21 cellular contexts compared by ENCODE assay signal in genomic region chr1:170461362-170461761, GRCh38.
DNase-seq lines count a peak whose midpoint lies in the region; ATAC-seq and TF ChIP-seq lines count a peak whose summit lies in the region.
"Had no signal": no experiment of that assay in that cellular context is flagged by ENCODE, and none has a peak within 500 bp of the region (broad histone marks: within the 10 kb centered on the region; RNA-seq: fewer than 3 reads in every experiment).

No MANE protein-coding gene starts in this region.

- H3K9me3 ChIP-seq in IMR-90 (ENCODE audit: control insufficient read depth, insufficient read depth, low read length) (no peaks in the 10 kb centered on the region; the same call in 1 of the 2 replicates), trophoblast cell (ENCODE audit: insufficient read depth, low read depth, low read length) (peaks cover 6% of the 10 kb centered on the region)
- H3K9me3 ChIP-seq: adrenal gland, BE2C, colonic mucosa, uterus had no signal

- H2BK5ac ChIP-seq in IMR-90 (ENCODE audit: low read depth, low read length, poor library complexity, severe bottlenecking): no peak overlapping the region
- no peak overlapping the region for H2BK5ac ChIP-seq in trophoblast cell (ENCODE audit: low read depth, low read length, poor library complexity)

- no peak overlapping the region for H4K8ac ChIP-seq in IMR-90 (ENCODE audit: low read depth in 2 of 2, low read length in 2 of 2)
- no peak overlapping the region for H4K8ac ChIP-seq in trophoblast cell (ENCODE audit: low read depth, low read length)

- H3K23ac ChIP-seq in IMR-90 (ENCODE audit: low read depth, low read length) (no peak overlapping the region), trophoblast cell (ENCODE audit: low read length) (no peak overlapping the region)

- dilution Hi-C loops in IMR-90 (cut with HindIII; ENCODE audit: low sequenced_read_pairs, unreplicated experiment): no loop called here

- H3K9me1 ChIP-seq in IMR-90 (ENCODE audit: insufficient read depth, low read length): no peaks in the 10 kb centered on the region

- no peaks in the 10 kb centered on the region for H3K27me3 Mint-ChIP-seq in progenitor cell of endocrine pancreas

- H4K20me1 ChIP-seq in IMR-90 (ENCODE audit: insufficient read depth, low read length): no peaks in the 10 kb centered on the region

- 0 out of 2 replicates have a peak, but pooled peaks cover 2% of the 10 kb centered on the region for H3K4me1 ChIP-seq in IMR-90 (ENCODE audit: control insufficient read depth, insufficient read depth, low read length)
- peaks cover 3 to 4% of the 10 kb centered on the region in 2 experiments for H3K4me1 ChIP-seq in trophoblast cell (ENCODE audit: control insufficient read depth in 1 of 2, insufficient read depth in 2 of 2, low read length in 2 of 2)
- H3K4me1 ChIP-seq: BE2C, colonic mucosa, parathyroid adenoma, uterus had no signal

- no peak overlapping the region for H4K12ac ChIP-seq in trophoblast cell (ENCODE audit: low read depth, low read length)

- H2BK120ac ChIP-seq in IMR-90 (ENCODE audit: low read depth, low read length): no peak overlapping the region
- H2BK120ac ChIP-seq in trophoblast cell (ENCODE audit: insufficient read depth, low read length, poor library complexity): no peak overlapping the region

- WGBS in IMR-90 (ENCODE audit: extremely low coverage in 2 of 2, insufficient read length in 1 of 2), 2 experiments: no CpG with 5 or more reads among the region's 1 CpG
- no CpG with 5 or more reads among the region's 1 CpG for WGBS in trophoblast cell (ENCODE audit: extremely low coverage, insufficient coverage, insufficient read length)

- H3K36me3 ChIP-seq in BJ (ENCODE audit: control insufficient read depth, insufficient read depth, low read length) (no peaks in the 10 kb centered on the region), IMR-90 (ENCODE audit: control insufficient read depth, insufficient read depth, low read length) (no peaks in the 10 kb centered on the region), trophoblast cell (ENCODE audit: control insufficient read depth in 1 of 2, insufficient read depth in 2 of 2, low read length in 2 of 2) (no peaks in the 10 kb centered on the region)
- H3K36me3 ChIP-seq: adrenal gland, BE2C, colonic mucosa, uterus had no signal

- no peak; the same call in 1 of the 2 replicates for ATAC-seq in IMR-90 (ENCODE audit: low read depth)
- ATAC-seq in GM18861 (IDR thresholded peaks at IDR 0.05; ENCODE audit: unreplicated experiment): no peak
- ATAC-seq: activated T-helper 17 cell treated with anti-CD3 and anti-CD28 coated beads, Interleukin-2, amount 50 U/mL, for 72 hours; Right ventricle myocardium inferior; WTC11 had no signal

- H3K79me1 ChIP-seq in IMR-90 (ENCODE audit: low read depth in 1 of 2, low read length in 2 of 2) (no peaks in the 10 kb centered on the region), trophoblast cell (ENCODE audit: low read length) (peaks cover 4% of the 10 kb centered on the region)

- in situ Hi-C loops in IMR-90 (cut with MboI; ENCODE audit: low sequenced_read_pairs): no loop called here

- H3K56ac ChIP-seq in IMR-90 (ENCODE audit: extremely low read depth, insufficient read depth, low read length): no peak overlapping the region

- H3K27me3 ChIP-seq in BJ (ENCODE audit: control insufficient read depth, insufficient read depth, low read length) (no peaks in the 10 kb centered on the region), IMR-90 (ENCODE audit: control insufficient read depth, insufficient read depth, low read length) (no peaks in the 10 kb centered on the region), trophoblast cell (ENCODE audit: insufficient read depth, low read length) (no peaks in the 10 kb centered on the region)
- H3K27me3 ChIP-seq: adrenal gland, BE2C, colonic mucosa, uterus had no signal

- H2BK12ac ChIP-seq in trophoblast cell (ENCODE audit: low read length): no peak overlapping the region

- no peak for TF ChIP-seq RAD21 in IMR-90 (IDR thresholded peaks at IDR 0.05; ENCODE audit: low read length)

- no peak overlapping the region for H2BK15ac ChIP-seq in IMR-90 (ENCODE audit: low read depth, low read length)

- H2AK5ac ChIP-seq in IMR-90 (ENCODE audit: low read depth, low read length): no peak overlapping the region
- no peak overlapping the region for H2AK5ac ChIP-seq in trophoblast cell (ENCODE audit: low read length)

- CTCF ChIA-PET in BJ (lab: Yijun Ruan, JAX) (no interaction called here), IMR-90 (lab: Yijun Ruan, JAX) (interaction anchor here (1.0 kb wide), 1 partner anchor 13 kb away, joined by 3 read pairs; no protein-coding TSS in a partner anchor)

- peaks cover 10% of the 10 kb centered on the region for H3K9me3 Mint-ChIP-seq in progenitor cell of endocrine pancreas (ENCODE audit: low read depth)

- H3K9ac ChIP-seq in IMR-90 (ENCODE audit: low read depth, low read length): no peak overlapping the region
- no peak overlapping the region for H3K9ac ChIP-seq in trophoblast cell (ENCODE audit: low read length)
- H3K9ac ChIP-seq: parathyroid adenoma had no signal

- H2BK20ac ChIP-seq in IMR-90 (ENCODE audit: low read depth, low read length): no peak overlapping the region

- H4K91ac ChIP-seq in IMR-90 (ENCODE audit: insufficient read depth, low read depth, low read length): no peak overlapping the region
- H4K91ac ChIP-seq in trophoblast cell (ENCODE audit: low read depth, low read length): no peak overlapping the region

- no peak overlapping the region for H3K27ac ChIP-seq in IMR-90 (ENCODE audit: insufficient read depth, low read length)
- H3K27ac ChIP-seq in epithelial cell of prostate: peak overlapping the region; percentile 24
- H3K27ac ChIP-seq in trophoblast cell (ENCODE audit: low read depth, low read length): peak overlapping the region; percentile 20
- no peak overlapping the region for H3K27ac ChIP-seq in coronary artery
- H3K27ac ChIP-seq: colonic mucosa, parathyroid adenoma, uterus had no signal

- H3K4me1 Mint-ChIP-seq in progenitor cell of endocrine pancreas (ENCODE audit: low read depth): peaks cover 7% of the 10 kb centered on the region
- H3K4me1 Mint-ChIP-seq: activated T-helper 17 cell treated with anti-CD3 and anti-CD28 coated beads, Interleukin-2, amount 50 U/mL, for 72 hours; WTC11 had no signal

- H3K36me3 Mint-ChIP-seq in progenitor cell of endocrine pancreas (ENCODE audit: insufficient read depth): peaks cover 2% of the 10 kb centered on the region

- no peak overlapping the region for H2AK9ac ChIP-seq in IMR-90 (replicated peaks; ENCODE audit: low read depth, low read length, poor library complexity)

- TF ChIP-seq POLR2A in IMR-90 (IDR thresholded peaks at IDR 0.05; ENCODE audit: low read depth, low read length): no peak

- H3K14ac ChIP-seq in IMR-90 (replicated peaks; ENCODE audit: low read depth, low read length): no peak overlapping the region
- H3K14ac ChIP-seq in trophoblast cell (ENCODE audit: low read length): no peak overlapping the region

- H4K5ac ChIP-seq in IMR-90 (ENCODE audit: low read depth, low read length): no peak overlapping the region

- H3K4me3 Mint-ChIP-seq in progenitor cell of endocrine pancreas (ENCODE audit: low read depth): no peak overlapping the region
- H3K4me3 Mint-ChIP-seq: activated T-helper 17 cell treated with anti-CD3 and anti-CD28 coated beads, Interleukin-2, amount 50 U/mL, for 72 hours; T-helper 1 cell treated with Interleukin-12 subunit alpha and Interleukin-12 subunit beta and Interleukin-4 antibody, amounts not matched to agents 30 μg/mL and 1 μg/mL, for 36 hours; WTC11 had no signal

- no peak overlapping the region for H3K4me3 ChIP-seq in BJ (ENCODE audit: low read depth, low read length)
- no peak overlapping the region for H3K4me3 ChIP-seq in IMR-90 (ENCODE audit: insufficient read depth, low read depth, low read length)
- no peak overlapping the region for H3K4me3 ChIP-seq in trophoblast cell (ENCODE audit: low read depth, low read length)
- H3K4me3 ChIP-seq in coronary artery: no peak overlapping the region
- H3K4me3 ChIP-seq: adrenal gland, colonic mucosa, uterus had no signal

- DNase-seq in BJ (ENCODE audit: low read depth) (peak; percentile 30), IMR-90 (peak; percentile 30), epithelial cell of prostate (ENCODE audit: low read depth, low spot score) (no peak), trophoblast cell (peak; percentile 11 to 84), progenitor cell of endocrine pancreas (ENCODE audit: low spot score, unreplicated experiment) (no peak), midbrain (lab: John Stamatoyannopoulos, UW) (no peak), coronary artery (ENCODE audit: low spot score) (no peak)
- DNase-seq: BE2C; colonic mucosa; DMS153; hypothalamus; NCI-H2171; stimulated activated naive CD4-positive, alpha-beta T cell treated with Interleukin-2 at 50 U/mL for 16 hours had no signal

- H3K79me2 ChIP-seq in trophoblast cell (ENCODE audit: control insufficient read depth, insufficient read depth, low read length, poor library complexity): no peaks in the 10 kb centered on the region
- H3K79me2 ChIP-seq: parathyroid adenoma had no signal

- POLR2A ChIA-PET in BJ (lab: Charles Lee) (no interaction called here), IMR-90 (lab: Charles Lee; ENCODE audit: unreplicated experiment) (no interaction called here)

- BruUV-seq in IMR-90 (replicated peaks; lab: Mats Ljungman, UMichigan): no TSS peak

- no peak for TF ChIP-seq CTCF in BJ (IDR thresholded peaks at IDR 0.05; ENCODE audit: insufficient read depth, low read depth, low read length)
- no peak for TF ChIP-seq CTCF in IMR-90 (conservative IDR thresholded peaks at IDR 0.05; ENCODE audit: low read depth, low read length)
- TF ChIP-seq CTCF in progenitor cell of endocrine pancreas (IDR thresholded peaks at IDR 0.05; ENCODE audit: unreplicated experiment): no peak
- no peak for TF ChIP-seq CTCF in coronary artery (IDR thresholded peaks at IDR 0.05)

- H3K27ac Mint-ChIP-seq in progenitor cell of endocrine pancreas: no peak overlapping the region
- H3K27ac Mint-ChIP-seq: activated T-helper 17 cell treated with anti-CD3 and anti-CD28 coated beads, Interleukin-2, amount 50 U/mL, for 72 hours; T-helper 1 cell treated with Interleukin-12 subunit alpha and Interleukin-12 subunit beta and Interleukin-4 antibody, amounts not matched to agents 30 μg/mL and 1 μg/mL, for 36 hours; WTC11 had no signal

- intact Hi-C loops in IMR-90 (cut with micrococcal nuclease): no loop called here

- no peak overlapping the region for H3K4me2 ChIP-seq in IMR-90 (ENCODE audit: low read depth, low read length)
- H3K4me2 ChIP-seq in trophoblast cell (ENCODE audit: low read length): no peak overlapping the region

- no peak overlapping the region for H2AFZ ChIP-seq in IMR-90 (replicated peaks; ENCODE audit: low read length, poor library complexity)
- H2AFZ ChIP-seq in trophoblast cell (ENCODE audit: insufficient read depth, low read length, poor library complexity): no peak overlapping the region
- H2AFZ ChIP-seq: parathyroid adenoma had no signal

- H3K18ac ChIP-seq in IMR-90 (ENCODE audit: low read depth, low read length) (no peak overlapping the region), trophoblast cell (ENCODE audit: low read length) (no peak overlapping the region)

- H3K4ac ChIP-seq in IMR-90 (ENCODE audit: low read depth, low read length): no peak overlapping the region
- no peak overlapping the region for H3K4ac ChIP-seq in trophoblast cell (ENCODE audit: low read depth, low read length)

TF ChIP-seq in IMR-90, 13 proteins besides CTCF, POLR2A, EP300 and RAD21 (continues in another document):
- TF ChIP-seq BHLHE40 (IDR thresholded peaks at IDR 0.05; ENCODE audit: low read depth, low read length): no peak
- TF ChIP-seq NFE2L2 (IDR thresholded peaks at IDR 0.05; ENCODE audit: low read depth, low read length): no peak

Comparison
In these comparisons a context has a peak if more than half of its experiments do, and no peak if none do; other contexts are left out.
1. DNase-seq: peak in BJ (single experiment), IMR-90 (single experiment) and trophoblast cell (2 of 2); none in epithelial cell of prostate (single experiment), progenitor cell of endocrine pancreas (single experiment), midbrain (single experiment) and coronary artery (single experiment).
2. H3K27ac ChIP-seq: peak in epithelial cell of prostate (single experiment) and trophoblast cell (single experiment); none in IMR-90 (single experiment) and coronary artery (0 of 2).